15 cellular contexts compared by ENCODE assay signal in genomic region chr9:97742545-97742944, GRCh38. TPM values are rescaled to one million over a fixed set of nuclear protein-coding genes. Genes with fewer than 3 reads are reported as not detected.
DNase-seq lines count a peak whose midpoint lies in the region; ATAC-seq, FAIRE-seq and TF ChIP-seq lines count a peak whose summit lies in the region.
"Had no signal": no experiment of that assay in that cellular context is flagged by ENCODE, and none has a peak within 500 bp of the region (broad histone marks: within the 10 kb centered on the region; RNA-seq: fewer than 3 reads in every experiment).

No MANE protein-coding gene starts in this region.

- H3K4me2 ChIP-seq in HepG2 (ENCODE audit: low read depth, low read length): no peak overlapping the region
- H3K4me2 ChIP-seq: BLaER1 treated with 17β-estradiol and CSF1 and Interleukin-3, amounts not matched to agents 10 nM and 100 nM had no signal

- TF ChIP-seq CTCF in HepG2 (CRISPR knock-in tag; IDR thresholded peaks at IDR 0.05): no peak
- no peak for TF ChIP-seq CTCF in right lobe of liver (IDR thresholded peaks at IDR 0.05)
- no peak for TF ChIP-seq CTCF in coronary artery (IDR thresholded peaks at IDR 0.05)
- no peak for TF ChIP-seq CTCF in thyroid gland (IDR thresholded peaks at IDR 0.05)

- no peak for DNase-seq in HepG2 (ENCODE audit: low spot score)
- DNase-seq in right lobe of liver: no peak
- peak; percentile 22 for DNase-seq in coronary artery (ENCODE audit: low spot score)
- peak; percentile 35 to 37 for DNase-seq in thyroid gland
- DNase-seq in GDM1 (lab: John Stamatoyannopoulos, UW): no peak
- DNase-seq in stimulated activated CD4-positive, alpha-beta T cell treated with anti-CD3 and anti-CD28 coated beads, Interleukin-1b, Interleukin-23, amount 100 ng/mL, for 48 hours: no peak
- DNase-seq: Calu3; CD8-positive, alpha-beta T cell; DMS153; DMS79; GF-D8; H9; KBM-7 had no signal

- H2AFZ ChIP-seq in HepG2 (ENCODE audit: low read length): no peak overlapping the region

- H3K9me3 ChIP-seq in HepG2 (ENCODE audit: low read length) (no peaks in the 10 kb centered on the region), right lobe of liver (no peaks in the 10 kb centered on the region), thyroid gland (no peaks in the 10 kb centered on the region)

- TF ChIP-seq RAD21 in HepG2 (CRISPR knock-in tag; IDR thresholded peaks at IDR 0.05): no peak

- TF ChIP-seq POLR2A in HepG2 (IDR thresholded peaks at IDR 0.05; ENCODE audit: insufficient read depth in 1 of 2, low read depth in 2 of 2, low read length in 2 of 2) (no peak), right lobe of liver (IDR thresholded peaks at IDR 0.05) (no peak), thyroid gland (IDR thresholded peaks at IDR 0.05) (no peak)

- H3K27ac ChIP-seq in HepG2 (ENCODE audit: extremely low read length, insufficient read depth, low read length): no peak overlapping the region
- H3K27ac ChIP-seq in right lobe of liver: no peak overlapping the region
- no peak overlapping the region for H3K27ac ChIP-seq in coronary artery
- H3K27ac ChIP-seq in thyroid gland: no peak overlapping the region
- H3K27ac ChIP-seq: BLaER1 treated with 17β-estradiol and CSF1 and Interleukin-3, amounts not matched to agents 10 nM and 100 nM had no signal

- 78% methylated on average over 6 of the region's 10 CpGs for WGBS in HepG2 (ENCODE audit: low lambda C conversion rate)
- 83% methylated on average over 4 of the region's 10 CpGs for WGBS in right lobe of liver (ENCODE audit: insufficient coverage, low coverage, low lambda C conversion rate, missing lambda C conversion rate)
- 93 to 98% methylated on average over 10 of the region's 10 CpGs for WGBS in thyroid gland, 2 donors

- BruUV-seq in HepG2 (replicated peaks; lab: Mats Ljungman, UMichigan): no TSS peak

- intact Hi-C loops in HepG2 (cut with micrococcal nuclease; ENCODE audit: unreplicated experiment): no loop called here
- intact Hi-C loops in right lobe of liver (cut with DNase I): no loop called here
- intact Hi-C loops in thyroid gland (cut with DNase I): no loop called here

- ATAC-seq in HepG2: no peak
- ATAC-seq in right lobe of liver: no peak
- ATAC-seq: CD8-positive, alpha-beta T cell; GM23338 had no signal

- H3K79me2 ChIP-seq in HepG2 (ENCODE audit: insufficient read depth, low read length): no peaks in the 10 kb centered on the region

- in situ Hi-C loops in HepG2 (cut with HindIII; ENCODE audit: extremely low pct_ligation_motif_present, low pct_unique_long_range_greater_than_20kb): no loop called here

- H3K9ac ChIP-seq in HepG2 (ENCODE audit: insufficient read depth, low read depth, low read length): no peak overlapping the region
- H3K9ac ChIP-seq: BLaER1 treated with 17β-estradiol and CSF1 and Interleukin-3, amounts not matched to agents 10 nM and 100 nM had no signal

- H3K4me3 ChIP-seq in HepG2 (replicated peaks in 1 of 3; ENCODE audit: insufficient read depth in 1 of 3, low read depth in 2 of 3, low read length in 3 of 3) (no peak overlapping the region), right lobe of liver (no peak overlapping the region), coronary artery (no peak overlapping the region), thyroid gland (replicated peaks in 1 of 3) (no peak overlapping the region)
- H3K4me3 ChIP-seq: BLaER1 treated with 17β-estradiol and CSF1 and Interleukin-3, amounts not matched to agents 10 nM and 100 nM; GM23338 had no signal

- H3K4me1 ChIP-seq in HepG2 (ENCODE audit: insufficient read depth, low read length) (peaks cover 9% of the 10 kb centered on the region), right lobe of liver (no peaks in the 10 kb centered on the region), thyroid gland (peaks cover 10 to 12% of the 10 kb centered on the region in 2 donors)

- H3K36me3 ChIP-seq in HepG2 (replicated peaks in 1 of 2; ENCODE audit: control insufficient read depth in 1 of 2, insufficient read depth in 2 of 2, low read length in 2 of 2) (no peaks in the 10 kb centered on the region), right lobe of liver (no peaks in the 10 kb centered on the region), thyroid gland (no peaks in the 10 kb centered on the region)
- H3K36me3 ChIP-seq: BLaER1 treated with 17β-estradiol and CSF1 and Interleukin-3, amounts not matched to agents 10 nM and 100 nM had no signal

- H4K20me1 ChIP-seq in HepG2 (ENCODE audit: insufficient read depth, low read length): no peaks in the 10 kb centered on the region
- H4K20me1 ChIP-seq: BLaER1 treated with 17β-estradiol and CSF1 and Interleukin-3, amounts not matched to agents 10 nM and 100 nM had no signal

- H3K27me3 ChIP-seq in HepG2 (ENCODE audit: control insufficient read depth in 1 of 2, insufficient read depth in 2 of 2, low read length in 2 of 2): no peaks in the 10 kb centered on the region
- H3K27me3 ChIP-seq in right lobe of liver: no peaks in the 10 kb centered on the region
- H3K27me3 ChIP-seq in thyroid gland: no peaks in the 10 kb centered on the region

- FAIRE-seq in HepG2 (lab: Jason Lieb, UNC): no peak

- POLR2A ChIA-PET in HepG2 (lab: Yijun Ruan, JAX): no interaction called here

- CTCF ChIA-PET in HepG2 (lab: Yijun Ruan, JAX; ENCODE audit: low intra/inter-chr PET ratio, low total read pairs): no interaction called here

- TF ChIP-seq EP300 in HepG2 (IDR thresholded peaks at IDR 0.05; ENCODE audit: low read depth in 2 of 2, low read length in 2 of 2) (no peak), HepG2 (CRISPR knock-in tag; IDR thresholded peaks at IDR 0.05; ENCODE audit: borderline replicate concordance) (no peak)

TF ChIP-seq in HepG2, 621 proteins besides CTCF, POLR2A, EP300 and RAD21:
- TF ChIP-seq ZNF224 (CRISPR knock-in tag; IDR thresholded peaks at IDR 0.05) (peak; percentile 87; the same call in 1 of the 2 replicates), ZNF17 (CRISPR knock-in tag; IDR thresholded peaks at IDR 0.05) (no peak)
TF ChIP-seq in HepG2: peak in this region for 1.

RNA-seq across cellular contexts. Expression of gene XPA, which starts 45.4 kb away (rescaled TPM):
- total RNA-seq in HepG2 (2016; rRNA removed; fragmentation: Illumina TruSeq; extraction: Trizol): 12.5 and 15.2 TPM in 2 replicates
- 6.3 TPM in 2 replicates for total RNA-seq in HepG2 (2016; cell fraction: cytosol; rRNA removed; fragmentation: Illumina TruSeq; extraction: Trizol; ENCODE audit: low read depth)
- 12.1 and 13.9 TPM in 2 replicates for total RNA-seq in HepG2 (2016; cell fraction: insoluble cytoplasmic fraction; rRNA removed; fragmentation: Illumina TruSeq; extraction: Trizol)
- 6.6 and 7.3 TPM in 2 replicates for total RNA-seq in HepG2 (2016; cell fraction: membrane; rRNA removed; fragmentation: Illumina TruSeq; extraction: Trizol)
- 14.5 and 16.6 TPM in 2 replicates for total RNA-seq in HepG2 (2016; cell fraction: nucleus; rRNA removed; fragmentation: Illumina TruSeq; extraction: Trizol)
- 2.3 and 2.5 TPM in 2 replicates for polyA plus RNA-seq in HepG2 (2011; rRNA removed)
- 1.2 and 1.4 TPM in 2 replicates for polyA plus RNA-seq in HepG2 (2011; cell fraction: cytosol; rRNA removed)
- 1.9 and 3.0 TPM in 2 replicates for polyA plus RNA-seq in HepG2 (2011; cell fraction: nucleus; rRNA removed)
- polyA plus RNA-seq in HepG2 (2012): 8.1 and 11.3 TPM in 2 replicates
- 5.1 and 5.4 TPM in 2 replicates for polyA plus RNA-seq in HepG2 (2016; cell fraction: cytosol; fragmentation: Illumina TruSeq; extraction: Trizol; ENCODE audit: low read depth)
- 14.8 and 17.1 TPM in 2 replicates for polyA plus RNA-seq in HepG2 (2016; cell fraction: insoluble cytoplasmic fraction; fragmentation: Illumina TruSeq; extraction: Trizol; ENCODE audit: low read depth)
- polyA plus RNA-seq in HepG2 (2016; cell fraction: membrane; fragmentation: Illumina TruSeq; extraction: Trizol; ENCODE audit: low read depth): 5.3 and 5.8 TPM in 2 replicates
- polyA plus RNA-seq in HepG2 (2016; cell fraction: nucleus; fragmentation: Illumina TruSeq; extraction: Trizol; ENCODE audit: insufficient read depth, low read depth): 16.5 and 19.7 TPM in 2 replicates
- 0.77 and 1.4 TPM in 2 replicates for polyA minus RNA-seq in HepG2 (2011; rRNA and poly(A)+ RNA removed; ENCODE audit: low replicate concordance)
- polyA minus RNA-seq in HepG2 (2011; cell fraction: cytosol; rRNA and poly(A)+ RNA removed): 1.3 and 3.5 TPM in 2 replicates
- polyA minus RNA-seq in HepG2 (2011; cell fraction: nucleus; rRNA and poly(A)+ RNA removed): 16.7 and 17.8 TPM in 2 replicates
- total RNA-seq in right lobe of liver: 1 to 10 TPM; 4.4 to 9.0 (median 6.7) TPM
- total RNA-seq in thyroid gland: 10 to 100 TPM; 25.6 to 42.5 (median 35.8) TPM

Comparison
In these comparisons a context has a peak if more than half of its experiments do, and no peak if none do; other contexts are left out.
1. DNase-seq: peak in coronary artery (single experiment) and thyroid gland (2 of 2); none in HepG2 (single experiment), right lobe of liver (0 of 3), GDM1 (single experiment) and stimulated activated CD4-positive, alpha-beta T cell treated with anti-CD3 and anti-CD28 coated beads, Interleukin-1b, Interleukin-23, amount 100 ng/mL, for 48 hours (single experiment).